ENCODE assay signal across 16 cellular contexts in genomic region chr10:29603516-29603915, GRCh38.
"Had no signal": no experiment of that assay in that cellular context is flagged by ENCODE, and none has a peak within 500 bp of the region (broad histone marks: within the 10 kb centered on the region; RNA-seq: fewer than 3 reads in every experiment).

No MANE protein-coding gene starts in this region.

- H3K4me1 ChIP-seq: prostate gland had no signal

- H3K4me3 ChIP-seq: mucosa of descending colon, prostate gland, SK-N-MC, thyroid gland had no signal

- H3K36me3 ChIP-seq: prostate gland, thyroid gland, WERI-Rb-1 had no signal

- ATAC-seq: activated CD4-positive, alpha-beta T cell treated with anti-CD3 and anti-CD28 coated beads for 36 hours; activated CD8-positive, alpha-beta T cell treated with anti-CD3 and anti-CD28 coated beads for 36 hours; effector memory CD8-positive, alpha-beta T cell; mucosa of descending colon; natural killer cell; T-cell had no signal

- H3K9me3 ChIP-seq: mucosa of descending colon, prostate gland, thyroid gland had no signal

- DNase-seq: activated CD4-positive, alpha-beta T cell treated with anti-CD3 and anti-CD28 coated beads for 36 hours; activated CD8-positive, alpha-beta memory T cell treated with anti-CD3 and anti-CD28 coated beads, Interleukin-2, amount 50 U/mL, for 4 hours; activated CD8-positive, alpha-beta T cell treated with anti-CD3 and anti-CD28 coated beads for 36 hours; central memory CD4-positive, alpha-beta T cell; effector memory CD8-positive, alpha-beta T cell; mucosa of descending colon; natural killer cell; occipital lobe; stimulated activated CD4-positive, alpha-beta T cell treated with anti-CD3 and anti-CD28 coated beads, Interleukin-15, amount 100 ng/mL, for 24 hours; stimulated activated CD4-positive, alpha-beta T cell treated with anti-CD3 and anti-CD28 coated beads, Interleukin-4, amount 100 ng/mL, for 24 hours; T-cell; T1000; thyroid gland; WERI-Rb-1 had no signal

- H3K27ac ChIP-seq: prostate gland, SK-N-MC, thyroid gland, WERI-Rb-1 had no signal

- H3K27me3 ChIP-seq: thyroid gland had no signal
